26 cellular contexts compared by ENCODE assay signal in genomic region chr18:23752363-23752762, GRCh38.
"Had no signal": no experiment of that assay in that cellular context is flagged by ENCODE, and none has a peak within 500 bp of the region (broad histone marks: within the 10 kb centered on the region; RNA-seq: fewer than 3 reads in every experiment).

No MANE protein-coding gene starts in this region.

- H3K9me3 ChIP-seq: colonic mucosa, esophagus squamous epithelium, gastrocnemius medialis, upper lobe of right lung had no signal

- H3K36me3 Mint-ChIP-seq: activated CD8-positive, alpha-beta memory T cell treated with anti-CD3 and anti-CD28 coated beads, Interleukin-2, amount 10 ng/mL, durations not matched to agents 7 days and 5 days; activated naive CD4-positive, alpha-beta T cell treated with anti-CD3 and anti-CD28 coated beads, Interleukin-2, amount 50 U/mL, for 24 hours; memory B cell had no signal

- H3K27ac Mint-ChIP-seq: activated B cell treated with CpG ODN at 0.5 μM for 24 hours; activated CD4-positive, alpha-beta memory T cell treated with anti-CD3 and anti-CD28 coated beads, Interleukin-2, amount 10 ng/mL, durations not matched to agents 7 days and 5 days; activated CD8-positive, alpha-beta memory T cell treated with anti-CD3 and anti-CD28 coated beads, Interleukin-2, amount 10 ng/mL, durations not matched to agents 7 days and 5 days; activated T-helper 1 cell treated with anti-CD3 and anti-CD28 coated beads, Interleukin-12 subunit alpha, Interleukin-12 subunit beta, Interleukin-2, Interleukin-4 antibody, amounts not matched to agents 30 ng/mL and 10 ng/mL and 1 ng/mL, durations not matched to agents 14 hours and 24 hours and 36 hours; effector memory CD8-positive, alpha-beta T cell; memory B cell; nephron progenitor cell; T-helper 1 cell treated with Interleukin-12 subunit alpha and Interleukin-12 subunit beta and Interleukin-4 antibody, amounts not matched to agents 30 μg/mL and 1 μg/mL, for 36 hours had no signal

- H3K9me3 Mint-ChIP-seq: activated B cell treated with CpG ODN at 0.5 μM for 24 hours; activated CD4-positive, alpha-beta memory T cell treated with anti-CD3 and anti-CD28 coated beads, Interleukin-2, amount 10 ng/mL, durations not matched to agents 7 days and 5 days; activated naive CD4-positive, alpha-beta T cell treated with anti-CD3 and anti-CD28 coated beads, Interleukin-2, amount 50 U/mL, for 24 hours; activated T-helper 1 cell treated with anti-CD3 and anti-CD28 coated beads, Interleukin-12 subunit alpha, Interleukin-12 subunit beta, Interleukin-2, Interleukin-4 antibody, amounts not matched to agents 30 ng/mL and 10 ng/mL and 1 ng/mL, durations not matched to agents 14 hours and 24 hours and 36 hours; effector memory CD8-positive, alpha-beta T cell; memory B cell; T-helper 1 cell treated with Interleukin-12 subunit alpha and Interleukin-12 subunit beta and Interleukin-4 antibody, amounts not matched to agents 30 μg/mL and 1 μg/mL, for 36 hours had no signal

- ATAC-seq: activated CD8-positive, alpha-beta memory T cell treated with anti-CD3 and anti-CD28 coated beads, Interleukin-2, amount 10 ng/mL, durations not matched to agents 7 days and 5 days; effector memory CD8-positive, alpha-beta T cell; gastrocnemius medialis had no signal

- H3K27ac ChIP-seq: brain microvascular endothelial cell, colonic mucosa, esophagus squamous epithelium, gastrocnemius medialis, spleen, upper lobe of right lung had no signal

- H3K36me3 ChIP-seq: brain microvascular endothelial cell, colonic mucosa, gastrocnemius medialis, spleen, upper lobe of right lung had no signal

- DNase-seq: activated B cell treated with CpG ODN at 0.5 μM for 24 hours; activated CD4-positive, alpha-beta memory T cell treated with anti-CD3 and anti-CD28 coated beads, Interleukin-2, amount 10 ng/mL, durations not matched to agents 7 days and 5 days; activated CD4-positive, alpha-beta T cell treated with anti-CD3 and anti-CD28 coated beads for 4 hours; activated CD8-positive, alpha-beta memory T cell treated with anti-CD3 and anti-CD28 coated beads, Interleukin-2, amount 10 ng/mL, durations not matched to agents 7 days and 5 days; activated gamma-delta T cell treated with Interleukin-2 at 50 U/mL for 16 hours; activated T-cell treated with anti-CD3 and anti-CD28 coated beads for 4 hours; brain microvascular endothelial cell; colonic mucosa; effector memory CD8-positive, alpha-beta T cell; esophagus squamous epithelium; gastrocnemius medialis; left cardiac atrium; nephron progenitor cell; retina; spleen; stimulated activated CD4-positive, alpha-beta T cell treated with anti-CD3 and anti-CD28 coated beads, Interleukin-4, amount 100 ng/mL, for 1 hour; stimulated activated naive CD4-positive, alpha-beta T cell treated with Interleukin-2 at 50 U/mL for 16 hours; T1000; upper lobe of right lung had no signal

- H3K27me3 ChIP-seq: brain microvascular endothelial cell, colonic mucosa, dorsolateral prefrontal cortex, esophagus squamous epithelium, gastrocnemius medialis, spleen, upper lobe of right lung had no signal

- H3K4me3 Mint-ChIP-seq: activated B cell treated with CpG ODN at 0.5 μM for 24 hours; activated CD4-positive, alpha-beta memory T cell treated with anti-CD3 and anti-CD28 coated beads, Interleukin-2, amount 10 ng/mL, durations not matched to agents 7 days and 5 days; activated CD8-positive, alpha-beta memory T cell treated with anti-CD3 and anti-CD28 coated beads, Interleukin-2, amount 10 ng/mL, durations not matched to agents 7 days and 5 days; activated naive CD4-positive, alpha-beta T cell treated with anti-CD3 and anti-CD28 coated beads, Interleukin-2, amount 50 U/mL, for 24 hours; activated T-helper 1 cell treated with anti-CD3 and anti-CD28 coated beads, Interleukin-12 subunit alpha, Interleukin-12 subunit beta, Interleukin-2, Interleukin-4 antibody, amounts not matched to agents 30 ng/mL and 10 ng/mL and 1 ng/mL, durations not matched to agents 14 hours and 24 hours and 36 hours; central memory CD8-positive, alpha-beta T cell; effector memory CD8-positive, alpha-beta T cell; memory B cell; nephron progenitor cell; T-helper 1 cell treated with Interleukin-12 subunit alpha and Interleukin-12 subunit beta and Interleukin-4 antibody, amounts not matched to agents 30 μg/mL and 1 μg/mL, for 36 hours had no signal

- FAIRE-seq: islet of Langerhans had no signal

- H3K4me1 ChIP-seq: colonic mucosa, gastrocnemius medialis, spleen, upper lobe of right lung had no signal

- H3K4me1 Mint-ChIP-seq: activated B cell treated with CpG ODN at 0.5 μM for 24 hours; activated CD4-positive, alpha-beta memory T cell treated with anti-CD3 and anti-CD28 coated beads, Interleukin-2, amount 10 ng/mL, durations not matched to agents 7 days and 5 days; activated CD8-positive, alpha-beta memory T cell treated with anti-CD3 and anti-CD28 coated beads, Interleukin-2, amount 10 ng/mL, durations not matched to agents 7 days and 5 days; activated naive CD4-positive, alpha-beta T cell treated with anti-CD3 and anti-CD28 coated beads, Interleukin-2, amount 50 U/mL, for 24 hours; central memory CD8-positive, alpha-beta T cell; memory B cell had no signal

- H3K4me3 ChIP-seq: colonic mucosa, dorsolateral prefrontal cortex, esophagus squamous epithelium, gastrocnemius medialis, spleen, upper lobe of right lung had no signal
